Comparison of ENCODE assay signal across 1 cellular context in the genomic region with DNA sequence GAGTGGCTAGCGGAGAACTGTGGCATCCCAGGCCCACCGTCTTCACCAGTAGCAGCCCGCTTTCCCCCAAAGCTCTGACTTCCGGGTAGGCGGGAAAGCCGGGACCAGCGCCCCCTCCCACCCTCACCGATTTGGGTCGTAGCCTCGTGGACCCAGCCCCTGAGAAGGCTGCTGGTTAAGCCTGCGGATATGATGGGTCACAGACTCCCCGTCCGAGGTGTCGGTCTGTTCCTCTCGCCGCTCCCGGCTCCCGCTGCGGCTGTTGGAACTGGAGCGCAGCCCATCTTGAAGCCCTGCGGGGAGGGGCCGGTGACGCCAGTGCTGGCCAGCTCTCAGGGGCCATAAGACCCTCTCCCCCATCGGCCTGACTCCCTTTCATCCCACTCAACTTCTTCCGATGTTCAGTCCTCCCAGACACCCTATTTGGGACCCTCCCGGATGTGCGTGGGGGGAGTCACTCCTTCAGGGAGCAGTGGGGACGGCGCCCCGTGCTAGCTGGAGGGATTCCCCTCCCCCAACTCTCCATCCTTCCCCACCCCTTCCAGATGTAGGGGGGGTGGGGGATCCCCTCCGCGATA.
A peak's percentile ranks its signal among the peaks of the same experiment; 100 is the strongest.
TF ChIP-seq lines count a peak whose summit lies in the region.

No MANE protein-coding gene starts in this region.

TF ChIP-seq in HepG2, 621 proteins besides CTCF, POLR2A, EP300 and RAD21 (continued from another document and continues in another):
- TF ChIP-seq CEBPZ (IDR thresholded peaks at IDR 0.05; ENCODE audit: low read length) (no peak), HOXA9 (CRISPR knock-in tag; IDR thresholded peaks at IDR 0.05; ENCODE audit: borderline replicate concordance) (no peak), ZNF44 (CRISPR knock-in tag; IDR thresholded peaks at IDR 0.05) (0 out of 2 replicates have a peak, but pooled peaks have one; percentile 55), ZNF138 (CRISPR knock-in tag; IDR thresholded peaks at IDR 0.05; ENCODE audit: low read depth) (no peak), ZNF501 (CRISPR knock-in tag; IDR thresholded peaks at IDR 0.05) (no peak; the same call in 1 of the 2 replicates), ATF7-NPFF (CRISPR knock-in tag; IDR thresholded peaks at IDR 0.05; ENCODE audit: low read depth) (no peak), NCOR1 (IDR thresholded peaks at IDR 0.05; ENCODE audit: borderline replicate concordance, low read length) (no peak), MATR3 (CRISPR knock-in tag; IDR thresholded peaks at IDR 0.05) (no peak), LCORL (IDR thresholded peaks at IDR 0.05) (no peak), LCORL (CRISPR knock-in tag; IDR thresholded peaks at IDR 0.05) (0 out of 2 replicates have a peak, but pooled peaks have one; percentile 12), MNT (IDR thresholded peaks at IDR 0.05) (no peak), SP4 (CRISPR knock-in tag; IDR thresholded peaks at IDR 0.05) (no peak), SKI (IDR thresholded peaks at IDR 0.05; ENCODE audit: partially characterized antibody) (no peak), FOXK1 (CRISPR knock-in tag; IDR thresholded peaks at IDR 0.05; ENCODE audit: borderline replicate concordance, low read depth) (no peak), IKZF4 (CRISPR knock-in tag; IDR thresholded peaks at IDR 0.05; ENCODE audit: borderline replicate concordance, low read depth, not compliant biosample characterization) (peak; percentile 37), ZNF451 (CRISPR knock-in tag; IDR thresholded peaks at IDR 0.05) (peak; percentile 3; the same call in 1 of the 2 replicates), KIAA2018 (CRISPR knock-in tag; IDR thresholded peaks at IDR 0.05; ENCODE audit: borderline replicate concordance) (no peak), MZF1 (CRISPR knock-in tag; IDR thresholded peaks at IDR 0.05; ENCODE audit: borderline replicate concordance) (no peak), ZNF543 (CRISPR knock-in tag; IDR thresholded peaks at IDR 0.05) (0 out of 2 replicates have a peak, but pooled peaks have one; percentile 63), HNRNPLL (IDR thresholded peaks at IDR 0.05; ENCODE audit: low read depth, low read length, poor library complexity, severe bottlenecking) (no peak), ZNF878 (CRISPR knock-in tag; IDR thresholded peaks at IDR 0.05) (no peak), ZNF75D (CRISPR knock-in tag; IDR thresholded peaks at IDR 0.05; ENCODE audit: borderline replicate concordance) (no peak), ZNF703 (CRISPR knock-in tag; IDR thresholded peaks at IDR 0.05; ENCODE audit: borderline replicate concordance) (no peak), NFRKB (IDR thresholded peaks at IDR 0.05) (no peak), MIER3 (CRISPR knock-in tag; IDR thresholded peaks at IDR 0.05; ENCODE audit: borderline replicate concordance) (no peak), ZNF605 (CRISPR knock-in tag; IDR thresholded peaks at IDR 0.05) (no peak)
- TF ChIP-seq, protein P1, sequence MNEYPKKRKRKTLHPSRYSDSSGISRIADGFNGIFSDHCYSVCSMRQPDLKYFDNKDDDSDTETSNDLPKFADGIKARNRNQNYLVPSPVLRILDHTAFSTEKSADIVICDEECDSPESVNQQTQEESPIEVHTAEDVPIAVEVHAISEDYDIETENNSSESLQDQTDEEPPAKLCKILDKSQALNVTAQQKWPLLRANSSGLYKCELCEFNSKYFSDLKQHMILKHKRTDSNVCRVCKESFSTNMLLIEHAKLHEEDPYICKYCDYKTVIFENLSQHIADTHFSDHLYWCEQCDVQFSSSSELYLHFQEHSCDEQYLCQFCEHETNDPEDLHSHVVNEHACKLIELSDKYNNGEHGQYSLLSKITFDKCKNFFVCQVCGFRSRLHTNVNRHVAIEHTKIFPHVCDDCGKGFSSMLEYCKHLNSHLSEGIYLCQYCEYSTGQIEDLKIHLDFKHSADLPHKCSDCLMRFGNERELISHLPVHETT (CRISPR knock-in tag; conservative IDR thresholded peaks at IDR 0.05), result no peak
- TF ChIP-seq, protein P2, sequence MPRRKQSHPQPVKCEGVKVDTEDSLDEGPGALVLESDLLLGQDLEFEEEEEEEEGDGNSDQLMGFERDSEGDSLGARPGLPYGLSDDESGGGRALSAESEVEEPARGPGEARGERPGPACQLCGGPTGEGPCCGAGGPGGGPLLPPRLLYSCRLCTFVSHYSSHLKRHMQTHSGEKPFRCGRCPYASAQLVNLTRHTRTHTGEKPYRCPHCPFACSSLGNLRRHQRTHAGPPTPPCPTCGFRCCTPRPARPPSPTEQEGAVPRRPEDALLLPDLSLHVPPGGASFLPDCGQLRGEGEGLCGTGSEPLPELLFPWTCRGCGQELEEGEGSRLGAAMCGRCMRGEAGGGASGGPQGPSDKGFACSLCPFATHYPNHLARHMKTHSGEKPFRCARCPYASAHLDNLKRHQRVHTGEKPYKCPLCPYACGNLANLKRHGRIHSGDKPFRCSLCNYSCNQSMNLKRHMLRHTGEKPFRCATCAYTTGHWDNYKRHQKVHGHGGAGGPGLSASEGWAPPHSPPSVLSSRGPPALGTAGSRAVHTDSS (CRISPR knock-in tag; conservative IDR thresholded peaks at IDR 0.05), result no peak
- TF ChIP-seq, protein P3, sequence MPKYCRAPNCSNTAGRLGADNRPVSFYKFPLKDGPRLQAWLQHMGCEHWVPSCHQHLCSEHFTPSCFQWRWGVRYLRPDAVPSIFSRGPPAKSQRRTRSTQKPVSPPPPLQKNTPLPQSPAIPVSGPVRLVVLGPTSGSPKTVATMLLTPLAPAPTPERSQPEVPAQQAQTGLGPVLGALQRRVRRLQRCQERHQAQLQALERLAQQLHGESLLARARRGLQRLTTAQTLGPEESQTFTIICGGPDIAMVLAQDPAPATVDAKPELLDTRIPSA (CRISPR knock-in tag; IDR thresholded peaks at IDR 0.05; ENCODE audit: borderline replicate concordance), result no peak
- TF ChIP-seq, protein P4, sequence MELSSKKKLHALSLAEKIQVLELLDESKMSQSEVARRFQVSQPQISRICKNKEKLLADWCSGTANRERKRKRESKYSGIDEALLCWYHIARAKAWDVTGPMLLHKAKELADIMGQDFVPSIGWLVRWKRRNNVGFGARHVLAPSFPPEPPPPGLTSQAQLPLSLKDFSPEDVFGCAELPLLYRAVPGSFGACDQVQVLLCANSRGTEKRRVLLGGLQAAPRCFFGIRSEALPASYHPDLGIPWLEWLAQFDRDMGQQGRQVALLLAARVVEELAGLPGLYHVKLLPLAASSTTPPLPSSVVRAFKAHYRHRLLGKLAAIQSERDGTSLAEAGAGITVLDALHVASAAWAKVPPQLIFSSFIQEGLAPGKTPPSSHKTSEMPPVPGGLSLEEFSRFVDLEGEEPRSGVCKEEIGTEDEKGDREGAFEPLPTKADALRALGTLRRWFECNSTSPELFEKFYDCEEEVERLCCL (CRISPR knock-in tag; IDR thresholded peaks at IDR 0.05; ENCODE audit: borderline replicate concordance), result no peak
- TF ChIP-seq, protein P5, sequence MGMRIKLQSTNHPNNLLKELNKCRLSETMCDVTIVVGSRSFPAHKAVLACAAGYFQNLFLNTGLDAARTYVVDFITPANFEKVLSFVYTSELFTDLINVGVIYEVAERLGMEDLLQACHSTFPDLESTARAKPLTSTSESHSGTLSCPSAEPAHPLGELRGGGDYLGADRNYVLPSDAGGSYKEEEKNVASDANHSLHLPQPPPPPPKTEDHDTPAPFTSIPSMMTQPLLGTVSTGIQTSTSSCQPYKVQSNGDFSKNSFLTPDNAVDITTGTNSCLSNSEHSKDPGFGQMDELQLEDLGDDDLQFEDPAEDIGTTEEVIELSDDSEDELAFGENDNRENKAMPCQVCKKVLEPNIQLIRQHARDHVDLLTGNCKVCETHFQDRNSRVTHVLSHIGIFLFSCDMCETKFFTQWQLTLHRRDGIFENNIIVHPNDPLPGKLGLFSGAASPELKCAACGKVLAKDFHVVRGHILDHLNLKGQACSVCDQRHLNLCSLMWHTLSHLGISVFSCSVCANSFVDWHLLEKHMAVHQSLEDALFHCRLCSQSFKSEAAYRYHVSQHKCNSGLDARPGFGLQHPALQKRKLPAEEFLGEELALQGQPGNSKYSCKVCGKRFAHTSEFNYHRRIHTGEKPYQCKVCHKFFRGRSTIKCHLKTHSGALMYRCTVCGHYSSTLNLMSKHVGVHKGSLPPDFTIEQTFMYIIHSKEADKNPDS (CRISPR knock-in tag; IDR thresholded peaks at IDR 0.05), result peak; percentile 25; the same call in 1 of the 2 replicates
